Comparison of ENCODE assay signal across 34 cellular contexts in the genomic region with DNA sequence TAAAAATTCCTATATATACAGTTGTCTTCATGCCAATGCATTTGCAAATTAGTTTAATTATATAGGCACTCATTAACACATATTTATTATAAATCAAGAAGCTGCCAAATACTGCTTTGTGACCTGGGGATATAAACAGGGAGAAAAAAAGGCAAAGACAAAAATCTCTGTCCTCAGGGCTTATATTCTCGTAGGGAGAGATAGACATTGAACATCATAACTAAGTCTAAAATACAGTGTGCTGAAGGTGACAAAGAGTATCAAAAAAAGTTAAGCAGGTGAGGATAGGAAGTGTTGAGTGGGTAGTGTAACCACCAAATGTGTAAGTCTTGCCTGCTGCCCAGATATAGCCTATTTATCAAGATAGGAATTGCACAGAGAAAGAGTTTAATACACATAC.
"Had no signal": no experiment of that assay in that cellular context is flagged by ENCODE, and none has a peak within 500 bp of the region (broad histone marks: within the 10 kb centered on the region; RNA-seq: fewer than 3 reads in every experiment).

No MANE protein-coding gene starts in this region.

- H3K36me3 ChIP-seq: MG63 had no signal

- H3K4me3 ChIP-seq: MG63 had no signal

- DNase-seq: Karpas-422, Kasumi-1, MG63, MM.1S, MV-4-11, NCI-H1048, NCI-H1092, NCI-H1092 treated with DMSO at 0.1 percent for 48 hours, NCI-H1105, NCI-H1105 treated with DMSO at 0.1 percent for 48 hours, NCI-H1417, NCI-H1417 treated with DMSO at 0.1 percent for 48 hours, NCI-H1436, NCI-H1436 treated with DMSO at 0.1 percent for 48 hours, NCI-H146, NCI-H1694, NCI-H1694 treated with DMSO at 0.1 percent for 48 hours, NCI-H187, NCI-H187 treated with DMSO at 0.1 percent for 48 hours, NCI-H1930, NCI-H2029, NCI-H2029 treated with DMSO at 0.1 percent for 48 hours, NCI-H2081, NCI-H2081 treated with DMSO at 0.1 percent for 48 hours, NCI-H2107, NCI-H2171, NCI-H2171 treated with DMSO at 0.1 percent for 48 hours, NCI-H2227 treated with DMSO at 0.1 percent for 48 hours, NCI-H226, NCI-H345, NCI-H446, NCI-H446 treated with DMSO at 0.1 percent for 48 hours, NCI-H510A, NCI-H510A treated with DMSO at 0.1 percent for 48 hours had no signal

- H3K27me3 ChIP-seq: MG63 had no signal
